ENCODE assay signal across 8 cellular contexts in the genomic region with DNA sequence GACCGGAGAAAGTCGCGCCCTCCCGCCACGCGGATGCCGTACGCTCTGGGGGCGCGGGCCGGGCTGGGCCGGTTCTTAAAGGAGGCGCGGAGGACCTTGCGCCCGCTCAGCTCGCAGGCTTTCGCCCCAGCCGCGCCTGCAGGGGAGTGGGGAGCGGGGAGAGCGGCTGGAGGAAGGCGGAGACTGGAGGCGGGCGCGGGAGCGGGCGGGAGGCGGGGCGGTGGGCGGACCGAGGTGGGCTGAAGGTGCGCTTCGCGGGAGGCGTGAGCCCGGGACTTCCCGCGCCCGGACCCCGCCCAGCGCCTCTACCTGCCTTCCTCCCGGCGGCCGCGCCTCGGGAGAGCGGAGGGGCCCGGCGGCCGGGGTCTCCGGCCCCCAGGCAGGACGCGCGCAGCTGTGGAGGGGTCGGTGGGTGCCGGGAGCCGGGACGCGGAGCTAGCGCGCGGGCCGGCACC. TPM values are rescaled to one million over a fixed set of nuclear protein-coding genes. Genes with fewer than 3 reads are reported as not detected.
DNase-seq lines count a peak whose midpoint lies in the region; ATAC-seq and TF ChIP-seq lines count a peak whose summit lies in the region.

A gene (minus strand): TSS at position 148 of the 455 bp plus-strand sequence. CDS start 422 bp downstream, outside the sequence.

- H3K4me1 ChIP-seq in Peyer's patch = peaks cover 0 to 16% (median 8%) of the 10 kb centered on the region in 4 donors
- peaks cover 4% of the 10 kb centered on the region; the same call in 1 of the 2 replicates for H3K4me1 ChIP-seq in iPS DF 6.9 (ENCODE audit: control insufficient read depth, insufficient read depth, low read length)

- WGBS in iPS DF 6.9 (ENCODE audit: insufficient coverage, insufficient read length) = no CpG with 5 or more reads among the region's 64 CpGs

- H3K27me3 ChIP-seq in Peyer's patch = no peaks in the 10 kb centered on the region
- H3K27me3 ChIP-seq in iPS DF 6.9 (ENCODE audit: control insufficient read depth, insufficient read depth, low read length) = no peaks in the 10 kb centered on the region; the same call in 1 of the 2 replicates

- TF ChIP-seq POLR2A in Peyer's patch (IDR thresholded peaks at IDR 0.05) = no peak

- H3K36me3 ChIP-seq in Peyer's patch (no peaks in the 10 kb centered on the region), iPS DF 6.9 (ENCODE audit: control insufficient read depth, insufficient read depth, low read length) (no peaks in the 10 kb centered on the region)

- TF ChIP-seq CTCF in Peyer's patch (IDR thresholded peaks at IDR 0.05) = no peak

- H3K9me3 ChIP-seq in Peyer's patch (no peaks in the 10 kb centered on the region), iPS DF 6.9 (ENCODE audit: control insufficient read depth, insufficient read depth, low read length) (no peaks in the 10 kb centered on the region)

- H3K4me3 ChIP-seq in Peyer's patch (peak within 1 kb of the TSS; percentile 55 to 82 (median 77)), iPS DF 6.9 (ENCODE audit: low read length) (peak within 1 kb of the TSS; percentile 59)

- DNase-seq in NCI-H1417 (lab: John Stamatoyannopoulos, UW) = peak in 2 of 3 experiments; percentile 29 to 45
- no peak for DNase-seq in NCI-H1417 treated with DMSO at 0.1 percent for 48 hours (lab: John Stamatoyannopoulos, UW)
- DNase-seq in Peyer's patch = peak; percentile 72 to 90 (median 88)
- DNase-seq in activated naive CD4-positive, alpha-beta T cell treated with anti-CD3 and anti-CD28 coated beads, Interleukin-2, amount 50 U/mL, for 16 hours = peak; percentile 78
- no peak for DNase-seq in iPS DF 6.9 (ENCODE audit: low read depth, low spot score)
- DNase-seq in stimulated activated CD4-positive, alpha-beta T cell treated with anti-CD3 and anti-CD28 coated beads, Interleukin-12 subunit alpha, Interleukin-12 subunit beta, amount 100 ng/mL, for 4 hours = peak; percentile 87
- no peak for DNase-seq in posterior vena cava (ENCODE audit: low spot score)

- intact Hi-C loops in posterior vena cava (cut with DNase I) = loop anchor here in 1 of 2 donors (5.0 to 10.0 kb wide), 2 partner anchors 34 to 92 kb away; no protein-coding TSS in a partner anchor

- H3K27ac ChIP-seq in Peyer's patch = peak within 1 kb of the TSS in 3 of 4 donors; percentile 33 to 75 (median 48)
- no peak within 1 kb of the TSS for H3K27ac ChIP-seq in iPS DF 6.9 (ENCODE audit: low read length)

- peak; percentile 28 for ATAC-seq in HG03039 (IDR thresholded peaks at IDR 0.05; ENCODE audit: unreplicated experiment)

RNA-seq across cellular contexts. Expression of the gene that starts here (rescaled TPM):
- total RNA-seq in Peyer's patch (under 1 TPM in 3 of 4 donors, not detected in 1; 0.28 to 0.67 (median 0.53) TPM), posterior vena cava (1 to 10 TPM; 4.1 to 7.1 TPM)

Comparison
In these comparisons a context has a peak if more than half of its experiments do, and no peak if none do; other contexts are left out.
1. DNase-seq: peak in NCI-H1417 (2 of 3), activated naive CD4-positive, alpha-beta T cell treated with anti-CD3 and anti-CD28 coated beads, Interleukin-2, amount 50 U/mL, for 16 hours (single experiment) and stimulated activated CD4-positive, alpha-beta T cell treated with anti-CD3 and anti-CD28 coated beads, Interleukin-12 subunit alpha, Interleukin-12 subunit beta, amount 100 ng/mL, for 4 hours (single experiment); none in NCI-H1417 treated with DMSO at 0.1 percent for 48 hours (single experiment), iPS DF 6.9 (single experiment) and posterior vena cava (single experiment).
2. Peak in DNase-seq, H3K4me3 ChIP-seq and H3K27ac ChIP-seq in Peyer's patch; RNA of the gene not detected or under 1 TPM.